9 cellular contexts compared by ENCODE assay signal in genomic region chr21:38171723-38172344, GRCh38.
DNase-seq lines count a peak whose midpoint lies in the region; ATAC-seq, FAIRE-seq and TF ChIP-seq lines count a peak whose summit lies in the region.
"Had no signal": no experiment of that assay in that cellular context is flagged by ENCODE, and none has a peak within 500 bp of the region (broad histone marks: within the 10 kb centered on the region; RNA-seq: fewer than 3 reads in every experiment).

No MANE protein-coding gene starts in this region.

- H3K23me2 ChIP-seq in H1 (ENCODE audit: low read depth, low read length): no peaks in the 10 kb centered on the region

- H3K36me3 ChIP-seq in Loucy (ENCODE audit: insufficient read depth, low read length) (no peaks in the 10 kb centered on the region), H1 (ENCODE audit: control insufficient read depth in 2 of 4, insufficient read depth in 4 of 4, low read length in 3 of 4) (no peaks in the 10 kb centered on the region), right lobe of liver (no peaks in the 10 kb centered on the region)

- no peak overlapping the region for H3K23ac ChIP-seq in H1 (ENCODE audit: insufficient read length)

- intact Hi-C loops in right lobe of liver (cut with DNase I): no loop called here

- DNase-seq in AG09309 (ENCODE audit: low read depth) (no peak), H1 (ENCODE audit: low read depth in 1 of 2, low spot score in 2 of 2) (peak; percentile 63 to 66), right lobe of liver (no peak)
- DNase-seq in activated CD4-positive, alpha-beta T cell treated with anti-CD3 and anti-CD28 coated beads, Interleukin-2, amount 10 ng/mL, durations not matched to agents 7 days and 5 days: no peak
- DNase-seq: C1 segment of cervical spinal cord had no signal

- TF ChIP-seq CTCF in AG09309 (IDR thresholded peaks at IDR 0.05; ENCODE audit: control insufficient read depth, insufficient read depth, low read depth, low read length, missing control alignments): peak; percentile 8
- peak; percentile 37 for TF ChIP-seq CTCF in Loucy (conservative IDR thresholded peaks at IDR 0.05; ENCODE audit: low read length)
- TF ChIP-seq CTCF in H1 (IDR thresholded peaks at IDR 0.05; ENCODE audit: control extremely low read depth in 1 of 3, insufficient read depth in 1 of 3, low read depth in 1 of 3, low read length in 3 of 3): peak; percentile 22 to 56 (median 47)
- TF ChIP-seq CTCF in right lobe of liver (IDR thresholded peaks at IDR 0.05): no peak

- H3K9me2 ChIP-seq in Loucy (replicated peaks; ENCODE audit: low read depth, low read length): no peaks in the 10 kb centered on the region

- no peaks in the 10 kb centered on the region for H3K36me3 Mint-ChIP-seq in activated CD4-positive, alpha-beta T cell treated with anti-CD3 and anti-CD28 coated beads, Interleukin-2, amount 10 ng/mL, durations not matched to agents 7 days and 5 days (ENCODE audit: low read depth)

- H2BK5ac ChIP-seq in H1 (ENCODE audit: low read depth, low read length): peak overlapping the region; percentile 85

- H3K9me3 Mint-ChIP-seq in activated CD4-positive, alpha-beta T cell treated with anti-CD3 and anti-CD28 coated beads, Interleukin-2, amount 10 ng/mL, durations not matched to agents 7 days and 5 days: no peaks in the 10 kb centered on the region

- H4K5ac ChIP-seq in H1 (ENCODE audit: insufficient read length, low read depth, low read length): peak overlapping the region; percentile 11

- peak; percentile 55 to 68 for TF ChIP-seq RAD21 in H1 (IDR thresholded peaks at IDR 0.05 in 1 of 2, conservative IDR thresholded peaks at IDR 0.05 in 1 of 2; ENCODE audit: low read depth in 2 of 2, low read length in 2 of 2)

- WGBS in H1 (ENCODE audit: extremely low coverage in 1 of 2, insufficient coverage in 1 of 2, insufficient read length in 1 of 2, insufficient replicate concordance in 2 of 2, low coverage in 1 of 2, low lambda C conversion rate in 2 of 2, missing lambda C conversion rate in 1 of 2), 2 experiments: 33% methylated on average over 12 of the region's 12 CpGs; no CpG with 5 or more reads in 1 of the 2 experiments
- 69% methylated on average over 7 of the region's 12 CpGs for WGBS in right lobe of liver (ENCODE audit: insufficient coverage, low coverage, low lambda C conversion rate, missing lambda C conversion rate)

- H4K8ac ChIP-seq in H1 (ENCODE audit: extremely low read depth, insufficient read depth, low read length): no peak overlapping the region

- no peaks in the 10 kb centered on the region for H3K27me3 ChIP-seq in Loucy (ENCODE audit: insufficient read depth, low read length, poor library complexity, severe bottlenecking)
- H3K27me3 ChIP-seq in H1 (replicated peaks in 1 of 4; ENCODE audit: control insufficient read depth in 3 of 4, extremely low read depth in 1 of 4, insufficient read depth in 3 of 4, low read length in 3 of 4): no peaks in the 10 kb centered on the region; a peak in 1 of 7 replicates
- no peaks in the 10 kb centered on the region for H3K27me3 ChIP-seq in right lobe of liver

- H3K79me2 ChIP-seq in Loucy (ENCODE audit: insufficient read depth, low read length): no peaks in the 10 kb centered on the region
- no peaks in the 10 kb centered on the region for H3K79me2 ChIP-seq in H1 (ENCODE audit: control insufficient read depth in 1 of 2, insufficient read depth in 2 of 2, low read length in 2 of 2)

- no peak overlapping the region for H3K4me3 Mint-ChIP-seq in activated CD4-positive, alpha-beta T cell treated with anti-CD3 and anti-CD28 coated beads, Interleukin-2, amount 10 ng/mL, durations not matched to agents 7 days and 5 days

- no peak overlapping the region; the same call in 1 of the 2 replicates for H2AK5ac ChIP-seq in H1 (ENCODE audit: low read depth, low read length)

- H3K4me2 ChIP-seq in Loucy (ENCODE audit: low read depth, low read length, poor library complexity, severe bottlenecking) (no peak overlapping the region), H1 (ENCODE audit: insufficient read depth in 1 of 2, low read depth in 2 of 2, low read length in 2 of 2) (peak overlapping the region; percentile 11 to 51; a peak in 3 of 4 replicates)

- H2BK12ac ChIP-seq in H1 (ENCODE audit: low read depth, low read length): peak overlapping the region; percentile 83

- no peak overlapping the region for H3K4ac ChIP-seq in H1 (replicated peaks; ENCODE audit: insufficient read length, low read depth, low read length)

- no peaks in the 10 kb centered on the region for H3K79me1 ChIP-seq in H1 (ENCODE audit: low read depth, low read length)

- TF ChIP-seq EP300 in H1 (IDR thresholded peaks at IDR 0.05; ENCODE audit: borderline replicate concordance in 1 of 2, low read depth in 2 of 2, low read length in 2 of 2): no peak

- no peaks in the 10 kb centered on the region for H3K4me1 ChIP-seq in Loucy (ENCODE audit: insufficient read depth, low read length, poor library complexity, severe bottlenecking)
- H3K4me1 ChIP-seq in H1 (replicated peaks in 1 of 4; ENCODE audit: control insufficient read depth in 3 of 4, insufficient read depth in 4 of 4, low read length in 3 of 4): peaks cover 2 to 10% (median 6%) of the 10 kb centered on the region in 4 experiments; a peak in 5 of 7 replicates
- peaks cover 0 to 7% (median 0%) of the 10 kb centered on the region in 4 donors for H3K4me1 ChIP-seq in right lobe of liver

- H3K9ac ChIP-seq in Loucy (ENCODE audit: low read depth, low read length, poor library complexity, severe bottlenecking) (no peak overlapping the region), H1 (replicated peaks in 1 of 4; ENCODE audit: extremely low read depth in 1 of 4, low read depth in 3 of 4, low read length in 3 of 4) (0 out of 7 replicates have a peak overlapping the region, but pooled peaks of 1 of the 4 experiments have one; percentile 28)

- peak; percentile 49 to 78 (median 57) for ATAC-seq in right lobe of liver
- ATAC-seq in HG02763 (IDR thresholded peaks at IDR 0.05; ENCODE audit: unreplicated experiment): no peak
- no peak for ATAC-seq in HG03378 (IDR thresholded peaks at IDR 0.05; ENCODE audit: unreplicated experiment)
- ATAC-seq in HG03571 (IDR thresholded peaks at IDR 0.05; ENCODE audit: unreplicated experiment): no peak

- no peak overlapping the region for H2BK15ac ChIP-seq in H1 (ENCODE audit: low read length)

- peak in 1 of 2 experiments; percentile 50; a peak in 1 of 3 replicates for TF ChIP-seq POLR2A in H1 (IDR thresholded peaks at IDR 0.05; ENCODE audit: control extremely low read depth in 1 of 2, low read depth in 2 of 2, low read length in 2 of 2)
- no peak for TF ChIP-seq POLR2A in right lobe of liver (IDR thresholded peaks at IDR 0.05)

- H3K9me3 ChIP-seq in Loucy (ENCODE audit: insufficient read depth, low read depth, low read length): no peaks in the 10 kb centered on the region
- no peaks in the 10 kb centered on the region for H3K9me3 ChIP-seq in H1 (ENCODE audit: insufficient read depth in 2 of 2, low read depth in 1 of 2, low read length in 1 of 2)
- no peaks in the 10 kb centered on the region for H3K9me3 ChIP-seq in right lobe of liver

- no peak overlapping the region for H3K27ac Mint-ChIP-seq in activated CD4-positive, alpha-beta T cell treated with anti-CD3 and anti-CD28 coated beads, Interleukin-2, amount 10 ng/mL, durations not matched to agents 7 days and 5 days

- CTCF ChIA-PET in H1 (lab: Charles Lee; ENCODE audit: partially characterized antibody): interaction anchor here (0.8 to 12.0 kb wide), 18 partner anchors 8 to 298 kb away, joined by 3 to 366 read pairs (median 6); no protein-coding TSS in a partner anchor
- CTCF ChIA-PET in activated CD4-positive, alpha-beta T cell treated with anti-CD3 and anti-CD28 coated beads, Interleukin-2, amount 10 ng/mL, durations not matched to agents 7 days and 5 days (lab: Charles Lee): no interaction called here

- POLR2A ChIA-PET in H1 (lab: Charles Lee; ENCODE audit: partially characterized antibody): interaction anchor here (0.8 to 1.8 kb wide), 3 partner anchors 45 to 181 kb away, joined by 3 to 7 read pairs (median 4); no protein-coding TSS in a partner anchor
- POLR2A ChIA-PET in activated CD4-positive, alpha-beta T cell treated with anti-CD3 and anti-CD28 coated beads, Interleukin-2, amount 10 ng/mL, durations not matched to agents 7 days and 5 days (lab: Charles Lee): no interaction called here

- no peak overlapping the region for H3K14ac ChIP-seq in H1 (ENCODE audit: insufficient read length)

- no peak overlapping the region for H2BK120ac ChIP-seq in H1 (replicated peaks; ENCODE audit: low read depth, low read length)

- H4K20me1 ChIP-seq in Loucy (ENCODE audit: insufficient read depth, low read length, poor library complexity, severe bottlenecking) (no peaks in the 10 kb centered on the region), H1 (replicated peaks in 1 of 2; ENCODE audit: control insufficient read depth in 1 of 2, insufficient read depth in 2 of 2, low read length in 2 of 2) (no peaks in the 10 kb centered on the region)

- peak overlapping the region; percentile 66; the same call in 1 of the 2 replicates for H3K18ac ChIP-seq in H1 (ENCODE audit: extremely low read depth, low read length)

- H3K27me3 Mint-ChIP-seq in activated CD4-positive, alpha-beta T cell treated with anti-CD3 and anti-CD28 coated beads, Interleukin-2, amount 10 ng/mL, durations not matched to agents 7 days and 5 days: no peaks in the 10 kb centered on the region

- H3F3A ChIP-seq in Loucy (ENCODE audit: low read depth): no peaks in the 10 kb centered on the region

- peak; percentile 45 for FAIRE-seq in H1 (lab: Jason Lieb, UNC)

- H2BK20ac ChIP-seq in H1 (ENCODE audit: low read length): peak overlapping the region; percentile 38; the same call in 1 of the 2 replicates

- H3K4me1 Mint-ChIP-seq in activated CD4-positive, alpha-beta T cell treated with anti-CD3 and anti-CD28 coated beads, Interleukin-2, amount 10 ng/mL, durations not matched to agents 7 days and 5 days: no peaks in the 10 kb centered on the region

- no peak overlapping the region for H3K56ac ChIP-seq in H1 (replicated peaks; ENCODE audit: insufficient read length, low read depth, low read length)

- no peak overlapping the region for H2AFZ ChIP-seq in Loucy (ENCODE audit: low read length)
- H2AFZ ChIP-seq in H1 (ENCODE audit: low read length): peak overlapping the region; percentile 79

- H3K27ac ChIP-seq in H1 (ENCODE audit: low read depth, low read length): peak overlapping the region; percentile 32; the same call in 1 of the 2 replicates
- no peak overlapping the region for H3K27ac ChIP-seq in right lobe of liver

- no peak overlapping the region for H3K4me3 ChIP-seq in AG09309 (ENCODE audit: control insufficient read depth, low read depth, low read length)
- no peak overlapping the region for H3K4me3 ChIP-seq in Loucy (ENCODE audit: low read length, poor library complexity, severe bottlenecking)
- H3K4me3 ChIP-seq in H1 (ENCODE audit: extremely low read depth in 1 of 4, insufficient read depth in 2 of 4, low read depth in 3 of 4, low read length in 4 of 4): 0 out of 8 replicates have a peak overlapping the region, but pooled peaks of 1 of the 4 experiments have one; percentile 7
- no peak overlapping the region for H3K4me3 ChIP-seq in right lobe of liver

- H4K91ac ChIP-seq in H1 (replicated peaks; ENCODE audit: insufficient read length, low read length): no peak overlapping the region

TF ChIP-seq in H1, 55 proteins besides CTCF, POLR2A, EP300 and RAD21 (continues in another document):
- TF ChIP-seq ASH2L (IDR thresholded peaks at IDR 0.05; ENCODE audit: low read length) (peak; percentile 71), RFX5 (IDR thresholded peaks at IDR 0.05; ENCODE audit: borderline replicate concordance, low read depth, low read length) (no peak)

Comparison
In these comparisons a context has a peak if more than half of its experiments do, and no peak if none do; other contexts are left out.
1. DNase-seq: peak in H1 (2 of 2); none in AG09309 (single experiment), right lobe of liver (0 of 3) and activated CD4-positive, alpha-beta T cell treated with anti-CD3 and anti-CD28 coated beads, Interleukin-2, amount 10 ng/mL, durations not matched to agents 7 days and 5 days (single experiment).
2. CTCF ChIP-seq: peak in AG09309 (single experiment), Loucy (single experiment) and H1 (3 of 3); none in right lobe of liver (0 of 4).
3. ATAC-seq: peak in right lobe of liver (4 of 4); none in HG02763 (single experiment), HG03378 (single experiment) and HG03571 (single experiment).